In genomic region chr5:1818784-1819183, GRCh38 we compare ENCODE assay signal across 23 cellular contexts.
"Had no signal": no experiment of that assay in that cellular context is flagged by ENCODE, and none has a peak within 500 bp of the region (broad histone marks: within the 10 kb centered on the region; RNA-seq: fewer than 3 reads in every experiment).

No MANE protein-coding gene starts in this region.

- H3K4me1 Mint-ChIP-seq: nephron progenitor cell; stimulated activated naive CD8-positive, alpha-beta T cell treated with anti-CD3 and anti-CD28 coated beads, Interleukin-15, amount 100 ng/mL, for 72 hours had no signal

- DNase-seq: activated CD4-positive, alpha-beta T cell treated with anti-CD3 and anti-CD28 coated beads for 4 hours; activated CD4-positive, CD25-positive, alpha-beta regulatory T cell; activated CD8-positive, alpha-beta T cell treated with anti-CD3 and anti-CD28 coated beads, Interleukin-2, amount 10 ng/mL, durations not matched to agents 7 days and 5 days; activated gamma-delta T cell; activated naive CD4-positive, alpha-beta T cell treated with anti-CD3 and anti-CD28 coated beads, Interleukin-2, amount 50 U/mL, for 16 hours; activated T-cell treated with anti-CD3 and anti-CD28 coated beads, Interleukin-2, amount 50 U/mL, for 1 hour; brain microvascular endothelial cell; central memory CD4-positive, alpha-beta T cell; dermis blood vessel endothelial cell; effector CD8-positive, alpha-beta T cell; erythroblast; foreskin fibroblast; heart right ventricle; kidney; midbrain; nephron progenitor cell; pancreas; psoas muscle; spleen; stimulated activated CD4-positive, alpha-beta T cell treated with anti-CD3 and anti-CD28 coated beads, Interleukin-4, amount 100 ng/mL, for 24 hours; stimulated activated naive CD8-positive, alpha-beta T cell treated with anti-CD3 and anti-CD28 coated beads, Interleukin-15, amount 100 ng/mL, for 72 hours had no signal

- H3K9me3 ChIP-seq: pancreas, right atrium auricular region, spleen had no signal

- H3K9me3 Mint-ChIP-seq: nephron progenitor cell; stimulated activated naive CD8-positive, alpha-beta T cell treated with anti-CD3 and anti-CD28 coated beads, Interleukin-15, amount 100 ng/mL, for 72 hours; T-helper 1 cell treated with Interleukin-12 subunit alpha and Interleukin-12 subunit beta and Interleukin-4 antibody, amounts not matched to agents 30 μg/mL and 1 μg/mL, for 36 hours had no signal

- H3K27ac Mint-ChIP-seq: nephron progenitor cell; stimulated activated naive CD8-positive, alpha-beta T cell treated with anti-CD3 and anti-CD28 coated beads, Interleukin-15, amount 100 ng/mL, for 72 hours; T-helper 1 cell treated with Interleukin-12 subunit alpha and Interleukin-12 subunit beta and Interleukin-4 antibody, amounts not matched to agents 30 μg/mL and 1 μg/mL, for 36 hours had no signal

- H3K27me3 Mint-ChIP-seq: stimulated activated naive CD8-positive, alpha-beta T cell treated with anti-CD3 and anti-CD28 coated beads, Interleukin-15, amount 100 ng/mL, for 72 hours had no signal

- ATAC-seq: activated CD8-positive, alpha-beta T cell treated with anti-CD3 and anti-CD28 coated beads, Interleukin-2, amount 10 ng/mL, durations not matched to agents 7 days and 5 days; heart right ventricle; pancreas; psoas muscle; stimulated activated naive CD8-positive, alpha-beta T cell treated with anti-CD3 and anti-CD28 coated beads, Interleukin-15, amount 100 ng/mL, for 72 hours had no signal

- H3K4me3 Mint-ChIP-seq: activated CD8-positive, alpha-beta T cell treated with anti-CD3 and anti-CD28 coated beads, Interleukin-2, amount 10 ng/mL, durations not matched to agents 7 days and 5 days; nephron progenitor cell; stimulated activated naive CD8-positive, alpha-beta T cell treated with anti-CD3 and anti-CD28 coated beads, Interleukin-15, amount 100 ng/mL, for 72 hours; T-helper 1 cell treated with Interleukin-12 subunit alpha and Interleukin-12 subunit beta and Interleukin-4 antibody, amounts not matched to agents 30 μg/mL and 1 μg/mL, for 36 hours had no signal
